Comparison of ENCODE assay signal across 16 cellular contexts in genomic region chr11:16795146-16795545, GRCh38. TPM values are rescaled to one million over a fixed set of nuclear protein-coding genes. Genes with fewer than 3 reads are reported as not detected.
A peak's percentile ranks its signal among the peaks of the same experiment; 100 is the strongest.
DNase-seq lines count a peak whose midpoint lies in the region; ATAC-seq and TF ChIP-seq lines count a peak whose summit lies in the region.
"Had no signal": no experiment of that assay in that cellular context is flagged by ENCODE, and none has a peak within 500 bp of the region (broad histone marks: within the 10 kb centered on the region; RNA-seq: fewer than 3 reads in every experiment).

No MANE protein-coding gene starts in this region.

- no peaks in the 10 kb centered on the region for H3K27me3 ChIP-seq in BLaER1 treated with 17β-estradiol and CSF1 and Interleukin-3, amounts not matched to agents 10 nM and 100 nM
- H3K27me3 ChIP-seq in neural progenitor cell, result no peaks in the 10 kb centered on the region
- H3K27me3 ChIP-seq: thyroid gland had no signal

- in situ Hi-C loops in KBM-7 (cut with MboI; ENCODE audit: low pct_unique_long_range_greater_than_20kb, low sequenced_read_pairs), result no loop called here

- H3K4me1 Mint-ChIP-seq in activated T-helper 17 cell treated with anti-CD3 and anti-CD28 coated beads, Interleukin-2, amount 50 U/mL, for 72 hours, result peaks cover 34% of the 10 kb centered on the region
- peaks cover 23% of the 10 kb centered on the region for H3K4me1 Mint-ChIP-seq in neural progenitor cell

- no peak overlapping the region for H2AFZ ChIP-seq in neural progenitor cell (replicated peaks)

- peak overlapping the region in 10 of 11 experiments; percentile 2 to 93 (median 68); a peak in 17 of 22 replicates for H3K4me2 ChIP-seq in BLaER1 treated with 17β-estradiol and CSF1 and Interleukin-3, amounts not matched to agents 10 nM and 100 nM
- no peak overlapping the region for H3K4me2 ChIP-seq in neural progenitor cell

- H3K36me3 Mint-ChIP-seq in activated T-helper 17 cell treated with anti-CD3 and anti-CD28 coated beads, Interleukin-2, amount 50 U/mL, for 72 hours (ENCODE audit: low read depth), result peaks cover 32% of the 10 kb centered on the region
- H3K36me3 Mint-ChIP-seq in neural progenitor cell, result peaks cover 22% of the 10 kb centered on the region
- H3K36me3 Mint-ChIP-seq: activated naive CD4-positive, alpha-beta T cell treated with anti-CD3 and anti-CD28 coated beads, Interleukin-2, amount 50 U/mL, for 72 hours had no signal

- no peaks in the 10 kb centered on the region for H4K20me1 ChIP-seq in BLaER1 treated with 17β-estradiol and CSF1 and Interleukin-3, amounts not matched to agents 10 nM and 100 nM
- no peaks in the 10 kb centered on the region for H4K20me1 ChIP-seq in neural progenitor cell (ENCODE audit: low read depth)

- peak overlapping the region in 6 of 11 experiments; percentile 18 to 58 (median 50); a peak in 9 of 22 replicates for H3K9ac ChIP-seq in BLaER1 treated with 17β-estradiol and CSF1 and Interleukin-3, amounts not matched to agents 10 nM and 100 nM
- no peak overlapping the region for H3K9ac ChIP-seq in neural progenitor cell

- DNase-seq in KBM-7, result peak; percentile 71
- no peak for DNase-seq in neural progenitor cell (ENCODE audit: low spot score)
- no peak for DNase-seq in HUDEP-2 (lab: John Stamatoyannopoulos, UW; ENCODE audit: unreplicated experiment in 76 of 76)
- DNase-seq in NCI-H146 (lab: John Stamatoyannopoulos, UW), result no peak
- no peak for DNase-seq in mesenteric fat pad (ENCODE audit: low spot score)
- DNase-seq: cerebellar nuclear complex, NCI-H1436 treated with DMSO at 0.1 percent for 48 hours, NCI-H510A treated with DMSO at 0.1 percent for 48 hours, thyroid gland had no signal

- H3K9me3 ChIP-seq in BLaER1 treated with 17β-estradiol and CSF1 and Interleukin-3, amounts not matched to agents 10 nM and 100 nM (replicated peaks in 1 of 11), result no peaks in the 10 kb centered on the region
- H3K9me3 ChIP-seq in neural progenitor cell (ENCODE audit: low read depth), result no peaks in the 10 kb centered on the region
- H3K9me3 ChIP-seq: mucosa of descending colon, thyroid gland had no signal

- ATAC-seq in activated T-helper 17 cell treated with anti-CD3 and anti-CD28 coated beads, Interleukin-2, amount 50 U/mL, for 72 hours (replicated peaks), result peak; percentile 44
- no peak for ATAC-seq in HG02885 (IDR thresholded peaks at IDR 0.05; ENCODE audit: poor library complexity, unreplicated experiment)
- ATAC-seq: activated naive CD4-positive, alpha-beta T cell treated with anti-CD3 and anti-CD28 coated beads, Interleukin-2, amount 50 U/mL, for 72 hours; mucosa of descending colon; Panc1 had no signal

- no peaks in the 10 kb centered on the region for H3K9me3 Mint-ChIP-seq in activated T-helper 17 cell treated with anti-CD3 and anti-CD28 coated beads, Interleukin-2, amount 50 U/mL, for 72 hours
- no peaks in the 10 kb centered on the region for H3K9me3 Mint-ChIP-seq in neural progenitor cell
- H3K9me3 Mint-ChIP-seq: activated naive CD4-positive, alpha-beta T cell treated with anti-CD3 and anti-CD28 coated beads, Interleukin-2, amount 50 U/mL, for 72 hours; T-helper 2 cell treated with Interferon-gamma antibody and Interleukin-4, amounts not matched to agents 5 μg/mL and 100 μg/mL, for 36 hours had no signal

- peak overlapping the region; percentile 87 for H3K4me3 Mint-ChIP-seq in activated T-helper 17 cell treated with anti-CD3 and anti-CD28 coated beads, Interleukin-2, amount 50 U/mL, for 72 hours
- H3K4me3 Mint-ChIP-seq in neural progenitor cell, result no peak overlapping the region
- H3K4me3 Mint-ChIP-seq: T-helper 2 cell treated with Interferon-gamma antibody and Interleukin-4, amounts not matched to agents 5 μg/mL and 100 μg/mL, for 36 hours had no signal

- H3K27me3 Mint-ChIP-seq in activated T-helper 17 cell treated with anti-CD3 and anti-CD28 coated beads, Interleukin-2, amount 50 U/mL, for 72 hours, result no peaks in the 10 kb centered on the region
- no peaks in the 10 kb centered on the region for H3K27me3 Mint-ChIP-seq in neural progenitor cell (ENCODE audit: insufficient read depth, low read depth)

- no peak overlapping the region for H3K4me3 ChIP-seq in BLaER1 treated with 17β-estradiol and CSF1 and Interleukin-3, amounts not matched to agents 10 nM and 100 nM
- H3K4me3 ChIP-seq in neural progenitor cell, result no peak overlapping the region
- H3K4me3 ChIP-seq: mucosa of descending colon, thyroid gland had no signal

- H3K36me3 ChIP-seq in BLaER1 treated with 17β-estradiol and CSF1 and Interleukin-3, amounts not matched to agents 10 nM and 100 nM, result no peaks in the 10 kb centered on the region
- no peaks in the 10 kb centered on the region for H3K36me3 ChIP-seq in neural progenitor cell
- H3K36me3 ChIP-seq: thyroid gland had no signal

- no peaks in the 10 kb centered on the region for H3K79me2 ChIP-seq in neural progenitor cell (ENCODE audit: low read depth)

- H3K4me1 ChIP-seq in BLaER1 treated with 17β-estradiol and CSF1 and Interleukin-3, amounts not matched to agents 10 nM and 100 nM, result peaks cover 35 to 78% (median 52%) of the 10 kb centered on the region in 10 experiments
- H3K4me1 ChIP-seq in neural progenitor cell, result peaks cover 20% of the 10 kb centered on the region

- TF ChIP-seq CTCF in neural progenitor cell (IDR thresholded peaks at IDR 0.05), result no peak

- H3K27ac Mint-ChIP-seq in activated T-helper 17 cell treated with anti-CD3 and anti-CD28 coated beads, Interleukin-2, amount 50 U/mL, for 72 hours, result peak overlapping the region; percentile 96
- peak overlapping the region; percentile 33 for H3K27ac Mint-ChIP-seq in neural progenitor cell
- H3K27ac Mint-ChIP-seq: T-helper 2 cell treated with Interferon-gamma antibody and Interleukin-4, amounts not matched to agents 5 μg/mL and 100 μg/mL, for 36 hours had no signal

- H3F3A ChIP-seq in neural progenitor cell (ENCODE audit: low read depth), result no peaks in the 10 kb centered on the region

- peak overlapping the region in 8 of 11 experiments; percentile 29 to 83 (median 66); a peak in 14 of 22 replicates for H3K27ac ChIP-seq in BLaER1 treated with 17β-estradiol and CSF1 and Interleukin-3, amounts not matched to agents 10 nM and 100 nM
- H3K27ac ChIP-seq in neural progenitor cell, result no peak overlapping the region
- H3K27ac ChIP-seq: thyroid gland had no signal

RNA-seq across cellular contexts. Expression of gene C11orf58, which starts 56.7 kb away (rescaled TPM):
- 100 to 1,000 TPM; 122 to 126 TPM for total RNA-seq in activated T-helper 17 cell treated with anti-CD3 and anti-CD28 coated beads, Interleukin-2, amount 50 U/mL, for 72 hours
- total RNA-seq in neural progenitor cell (ENCODE audit: low replicate concordance) (241 and 320 TPM in 2 replicates), mesenteric fat pad (93.9 TPM)
